In the genomic region with DNA sequence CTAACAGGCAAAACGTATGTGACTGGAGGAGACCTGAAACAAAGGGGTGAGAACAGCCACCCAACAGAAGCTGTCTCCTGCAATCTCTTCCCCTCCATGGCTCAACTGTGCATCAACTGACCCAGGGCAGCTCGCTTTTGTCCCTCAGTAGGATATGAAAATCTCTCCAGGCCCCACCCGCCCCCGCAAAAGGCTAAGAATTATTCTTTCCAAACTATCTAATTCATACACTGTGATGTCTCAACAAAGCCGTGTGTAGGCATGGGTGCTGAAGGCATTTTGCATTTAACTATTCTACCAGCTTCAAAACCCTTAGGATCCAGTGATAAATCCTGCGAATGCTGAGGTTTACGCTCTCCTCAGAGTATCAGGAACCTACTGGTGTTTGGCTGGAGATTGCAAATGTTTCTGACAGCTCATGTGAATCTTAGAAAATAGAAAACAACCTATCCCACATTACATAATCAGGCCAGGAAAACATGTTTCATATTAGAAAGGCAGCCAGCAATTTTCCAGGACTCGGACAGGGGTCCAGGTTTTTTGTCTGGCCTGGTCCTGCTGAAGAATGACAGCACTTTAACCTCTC, we compare ENCODE assay signal across 11 cellular contexts. TPM values are rescaled to one million over a fixed set of nuclear protein-coding genes. Genes with fewer than 3 reads are reported as not detected.
A peak's percentile ranks its signal among the peaks of the same experiment; 100 is the strongest.
DNase-seq lines count a peak whose midpoint lies in the region; ATAC-seq and TF ChIP-seq lines count a peak whose summit lies in the region.
"Had no signal": no experiment of that assay in that cellular context is flagged by ENCODE, and none has a peak within 500 bp of the region (broad histone marks: within the 10 kb centered on the region; RNA-seq: fewer than 3 reads in every experiment).

No MANE protein-coding gene starts in this region.

- H3K27ac ChIP-seq in CD4-positive, CD25-positive, alpha-beta regulatory T cell (ENCODE audit: insufficient read depth, low read length, poor library complexity, severe bottlenecking): no peak overlapping the region
- peak overlapping the region; percentile 84 for H3K27ac ChIP-seq in left ventricle myocardium inferior (replicated peaks)
- peak overlapping the region; percentile 48 to 64 (median 58) for H3K27ac ChIP-seq in sigmoid colon

- DNase-seq in CD4-positive, CD25-positive, alpha-beta regulatory T cell: no peak
- DNase-seq in amniotic epithelial cell (ENCODE audit: low read depth) (peak; percentile 53), left ventricle myocardium inferior (no peak), sigmoid colon (no peak), HuH-7.5 (ENCODE audit: low spot score) (no peak), OCI-M2 (lab: John Stamatoyannopoulos, UW; ENCODE audit: unreplicated experiment) (no peak)
- DNase-seq: effector CD4-positive, alpha-beta T cell had no signal

- intact Hi-C loops in left ventricle myocardium inferior (cut with micrococcal nuclease): no loop called here
- intact Hi-C loops in sigmoid colon (cut with DNase I): no loop called here

- 76 to 80% methylated on average over 8 of the region's 8 CpGs for WGBS in sigmoid colon, 2 donors

- H3K36me3 ChIP-seq in CD4-positive, CD25-positive, alpha-beta regulatory T cell (ENCODE audit: control insufficient read depth, insufficient read depth, low read length): peaks cover 13% of the 10 kb centered on the region
- no peaks in the 10 kb centered on the region for H3K36me3 ChIP-seq in left ventricle myocardium inferior
- H3K36me3 ChIP-seq in sigmoid colon: no peaks in the 10 kb centered on the region

- TF ChIP-seq CTCF in left ventricle myocardium inferior (IDR thresholded peaks at IDR 0.05; ENCODE audit: borderline replicate concordance) (no peak), sigmoid colon (IDR thresholded peaks at IDR 0.05) (no peak)

- no peak overlapping the region for H3K4me3 Mint-ChIP-seq in CD4-positive, CD25-positive, alpha-beta regulatory T cell
- H3K4me3 Mint-ChIP-seq: activated naive CD4-positive, alpha-beta T cell treated with anti-CD3 and anti-CD28 coated beads, Interleukin-2, amount 50 U/mL, for 24 hours had no signal

- no peak for TF ChIP-seq POLR2A in sigmoid colon (IDR thresholded peaks at IDR 0.05)

- no peak overlapping the region for H3K4me3 ChIP-seq in CD4-positive, CD25-positive, alpha-beta regulatory T cell (ENCODE audit: low read depth, low read length)
- H3K4me3 ChIP-seq in left ventricle myocardium inferior: peak overlapping the region; percentile 49
- H3K4me3 ChIP-seq in sigmoid colon: peak overlapping the region in 1 of 4 donors; percentile 24

- H3K9me3 ChIP-seq in CD4-positive, CD25-positive, alpha-beta regulatory T cell (ENCODE audit: control insufficient read depth in 2 of 2, low read length in 2 of 2): no peaks in the 10 kb centered on the region
- H3K9me3 ChIP-seq in left ventricle myocardium inferior (replicated peaks) (no peaks in the 10 kb centered on the region), sigmoid colon (no peaks in the 10 kb centered on the region)

- H3K36me3 Mint-ChIP-seq in CD4-positive, CD25-positive, alpha-beta regulatory T cell: peaks cover 37% of the 10 kb centered on the region

- peaks cover 0 to 6% (median 0%) of the 10 kb centered on the region in 4 donors for H3K4me1 Mint-ChIP-seq in CD4-positive, CD25-positive, alpha-beta regulatory T cell

- no peaks in the 10 kb centered on the region for H3K27me3 Mint-ChIP-seq in CD4-positive, CD25-positive, alpha-beta regulatory T cell
- H3K27me3 Mint-ChIP-seq: activated naive CD4-positive, alpha-beta T cell treated with anti-CD3 and anti-CD28 coated beads, Interleukin-2, amount 50 U/mL, for 24 hours had no signal

- no peaks in the 10 kb centered on the region for H3K27me3 ChIP-seq in CD4-positive, CD25-positive, alpha-beta regulatory T cell (ENCODE audit: control insufficient read depth, insufficient read depth, low read length)
- H3K27me3 ChIP-seq in left ventricle myocardium inferior (ENCODE audit: low read depth) (no peaks in the 10 kb centered on the region), sigmoid colon (no peaks in the 10 kb centered on the region)

- ATAC-seq in CD4-positive, CD25-positive, alpha-beta regulatory T cell (ENCODE audit: low read depth in 2 of 2): no peak
- ATAC-seq in HG02840 (IDR thresholded peaks at IDR 0.05; ENCODE audit: low FRiP score, unreplicated experiment) (no peak), GM21619 (IDR thresholded peaks at IDR 0.05; ENCODE audit: unreplicated experiment) (no peak)

- no peaks in the 10 kb centered on the region for H3K9me3 Mint-ChIP-seq in CD4-positive, CD25-positive, alpha-beta regulatory T cell
- H3K9me3 Mint-ChIP-seq: activated naive CD4-positive, alpha-beta T cell treated with anti-CD3 and anti-CD28 coated beads, Interleukin-2, amount 50 U/mL, for 24 hours had no signal

- peak overlapping the region in 2 of 3 donors; percentile 3 to 43 for H3K27ac Mint-ChIP-seq in CD4-positive, CD25-positive, alpha-beta regulatory T cell
- H3K27ac Mint-ChIP-seq: activated naive CD4-positive, alpha-beta T cell treated with anti-CD3 and anti-CD28 coated beads, Interleukin-2, amount 50 U/mL, for 24 hours had no signal

- TF ChIP-seq EP300 in sigmoid colon (IDR thresholded peaks at IDR 0.05): no peak

- no peaks in the 10 kb centered on the region for H3K4me1 ChIP-seq in CD4-positive, CD25-positive, alpha-beta regulatory T cell (ENCODE audit: control insufficient read depth, insufficient read depth, low read length, poor library complexity, severe bottlenecking)
- H3K4me1 ChIP-seq in left ventricle myocardium inferior: peaks cover 34% of the 10 kb centered on the region
- peaks cover 0 to 22% (median 19%) of the 10 kb centered on the region in 4 donors for H3K4me1 ChIP-seq in sigmoid colon

RNA-seq across cellular contexts. Expression of gene DHRS12, which starts 17.4 kb away (rescaled TPM):
- 25.9 TPM for total RNA-seq in CD4-positive, CD25-positive, alpha-beta regulatory T cell
- polyA plus RNA-seq in CD4-positive, CD25-positive, alpha-beta regulatory T cell: 10 to 100 TPM; 31.3 to 42.9 (median 35.4) TPM
- total RNA-seq in left ventricle myocardium inferior (10.3 TPM), sigmoid colon (10 to 100 TPM; 11.4 to 26.9 (median 14.9) TPM)
- polyA plus RNA-seq in sigmoid colon: 10 to 100 TPM in 2 of 3 donors, 1 to 10 TPM in 1; 7.4 to 23.4 (median 16.2) TPM

RNA-seq across cellular contexts. Expression of gene TMEM272, which starts 58.5 kb away (rescaled TPM):
- total RNA-seq in CD4-positive, CD25-positive, alpha-beta regulatory T cell: 3.3 TPM
- under 1 TPM in 3 of 4 donors, not detected in 1; 0.13 to 0.49 (median 0.16) TPM for polyA plus RNA-seq in CD4-positive, CD25-positive, alpha-beta regulatory T cell
- total RNA-seq in left ventricle myocardium inferior (0.30 TPM), sigmoid colon (under 1 TPM in 1 of 4 donors, not detected in 3; under 0.01 TPM)
- under 1 TPM in 1 of 3 donors, not detected in 2; 0.28 TPM for polyA plus RNA-seq in sigmoid colon
- polyA plus RNA-seq: BJ had no signal
